Comparison of ENCODE assay signal across 15 cellular contexts in genomic region chrX:74319321-74319720, GRCh38. TPM values are rescaled to one million over a fixed set of nuclear protein-coding genes. Genes with fewer than 3 reads are reported as not detected.
"Had no signal": no experiment of that assay in that cellular context is flagged by ENCODE, and none has a peak within 500 bp of the region (broad histone marks: within the 10 kb centered on the region; RNA-seq: fewer than 3 reads in every experiment).

No MANE protein-coding gene starts in this region.

RNA-seq across cellular contexts. Expression of gene ZCCHC13, which starts 15.3 kb away (rescaled TPM):
- total RNA-seq: activated B cell treated with CpG ODN at 0.5 μM for 24 hours; activated CD4-positive, alpha-beta memory T cell treated with anti-CD3 and anti-CD28 coated beads for 36 hours; activated CD4-positive, alpha-beta memory T cell treated with anti-CD3 and anti-CD28 coated beads, Interleukin-2, amount 10 ng/mL, durations not matched to agents 7 days and 5 days; activated CD4-positive, alpha-beta T cell treated with anti-CD3 and anti-CD28 coated beads for 36 hours; activated CD4-positive, alpha-beta T cell treated with anti-CD3 and anti-CD28 coated beads, Interleukin-2, amount 10 ng/mL, durations not matched to agents 24 days and 14 days; activated CD4-positive, alpha-beta T cell treated with anti-CD3 and anti-CD28 coated beads, Interleukin-2, amount 10 ng/mL, durations not matched to agents 7 days and 5 days; activated CD8-positive, alpha-beta memory T cell treated with anti-CD3 and anti-CD28 coated beads for 36 hours; activated CD8-positive, alpha-beta memory T cell treated with anti-CD3 and anti-CD28 coated beads, Interleukin-2, amount 10 ng/mL, durations not matched to agents 7 days and 5 days; activated CD8-positive, alpha-beta T cell treated with anti-CD3 and anti-CD28 coated beads for 36 hours; activated CD8-positive, alpha-beta T cell treated with anti-CD3 and anti-CD28 coated beads, Interleukin-2, amount 10 ng/mL, durations not matched to agents 7 days and 5 days; T-cell; T-helper 1 cell treated with Interleukin-12 subunit alpha and Interleukin-12 subunit beta and Interleukin-4 antibody, amounts not matched to agents 30 ng/mL and 1 ng/mL, for 36 hours; T-helper 17 cell; T-helper 2 cell treated with Interferon-gamma antibody and Interleukin-4, amounts not matched to agents 100 ng/mL and 5 ng/mL, for 36 hours; WTC11 had no signal
